ENCODE assay signal across 1 cellular context in genomic region chr2:230416061-230416721, GRCh38.
A peak's percentile ranks its signal among the peaks of the same experiment; 100 is the strongest.
TF ChIP-seq lines count a peak whose summit lies in the region.

SP100 (plus strand) TSS chr2:230416201; CDS start chr2:230416297, 96 bp downstream.

TF ChIP-seq in HepG2, 621 proteins besides CTCF, POLR2A, EP300 and RAD21 (continued from another document and continues in another):
- 0 out of 2 replicates have a peak, but pooled peaks have one; percentile 45 for TF ChIP-seq ZNF276 (CRISPR knock-in tag; IDR thresholded peaks at IDR 0.05; ENCODE audit: low read depth)
- TF ChIP-seq ZNF878 (CRISPR knock-in tag; IDR thresholded peaks at IDR 0.05), result no peak; the same call in 1 of the 2 replicates
- no peak for TF ChIP-seq SOX13 (IDR thresholded peaks at IDR 0.05)
- TF ChIP-seq SOX13 (CRISPR knock-in tag; conservative IDR thresholded peaks at IDR 0.05 in 1 of 2, IDR thresholded peaks at IDR 0.05 in 1 of 2), result peak in 1 of 2 experiments; percentile 29; a peak in 2 of 4 replicates
- peak; percentile 75; the same call in 1 of the 2 replicates for TF ChIP-seq ZFP1 (CRISPR knock-in tag; IDR thresholded peaks at IDR 0.05)
- TF ChIP-seq POLR2AphosphoS5 (IDR thresholded peaks at IDR 0.05; ENCODE audit: low read depth, low read length), result peak; percentile 79
- TF ChIP-seq RNF2 (conservative IDR thresholded peaks at IDR 0.05; ENCODE audit: low read depth), result no peak
- TF ChIP-seq CCAR2 (optimal IDR thresholded peaks at IDR 0.05; ENCODE audit: low read depth, low read length), result no peak
- TF ChIP-seq TEF (CRISPR knock-in tag; IDR thresholded peaks at IDR 0.05), result peak; percentile 71; the same call in 1 of the 2 replicates
- no peak for TF ChIP-seq HNF1B (CRISPR knock-in tag; IDR thresholded peaks at IDR 0.05)
- no peak for TF ChIP-seq DMTF1 (CRISPR knock-in tag; IDR thresholded peaks at IDR 0.05)
- no peak for TF ChIP-seq KAT2B (IDR thresholded peaks at IDR 0.05; ENCODE audit: borderline replicate concordance, low read depth, low read length)
- no peak for TF ChIP-seq KDM4B (CRISPR knock-in tag; IDR thresholded peaks at IDR 0.05)
- no peak for TF ChIP-seq ZNF841 (CRISPR knock-in tag; IDR thresholded peaks at IDR 0.05; ENCODE audit: borderline replicate concordance)
- peak; percentile 57; the same call in 1 of the 2 replicates for TF ChIP-seq HOXD1 (CRISPR knock-in tag; IDR thresholded peaks at IDR 0.05)
- TF ChIP-seq SMAD9 (CRISPR knock-in tag; IDR thresholded peaks at IDR 0.05), result no peak
- peak; percentile 77 for TF ChIP-seq RBFOX2 (IDR thresholded peaks at IDR 0.05; ENCODE audit: low read depth, low read length)
- TF ChIP-seq ZNF142 (CRISPR knock-in tag; IDR thresholded peaks at IDR 0.05), result no peak
- no peak for TF ChIP-seq ZNF121 (CRISPR knock-in tag; IDR thresholded peaks at IDR 0.05)
- no peak for TF ChIP-seq KLF9 (CRISPR knock-in tag; IDR thresholded peaks at IDR 0.05; ENCODE audit: low read depth)
- 0 out of 2 replicates have a peak, but pooled peaks have one; percentile 75 for TF ChIP-seq ZNF160 (CRISPR knock-in tag; IDR thresholded peaks at IDR 0.05)
- TF ChIP-seq NR2F2 (IDR thresholded peaks at IDR 0.05; ENCODE audit: borderline replicate concordance, low read depth), result no peak
- no peak for TF ChIP-seq ATAD3A (CRISPR knock-in tag; IDR thresholded peaks at IDR 0.05)
- no peak for TF ChIP-seq XBP1 (CRISPR knock-in tag; IDR thresholded peaks at IDR 0.05)
- no peak for TF ChIP-seq KDM6A (CRISPR knock-in tag; IDR thresholded peaks at IDR 0.05; ENCODE audit: low read depth)
- TF ChIP-seq FUBP1 (CRISPR knock-in tag; IDR thresholded peaks at IDR 0.05; ENCODE audit: borderline replicate concordance), result no peak
- TF ChIP-seq FOXC1 (CRISPR knock-in tag; IDR thresholded peaks at IDR 0.05; ENCODE audit: borderline replicate concordance), result peak; percentile 78
- TF ChIP-seq MXD1 (CRISPR knock-in tag; IDR thresholded peaks at IDR 0.05), result no peak
- TF ChIP-seq GTF3A (CRISPR knock-in tag; conservative IDR thresholded peaks at IDR 0.05), result no peak
- no peak for TF ChIP-seq CCDC6 (CRISPR knock-in tag; IDR thresholded peaks at IDR 0.05)
- TF ChIP-seq DZIP1 (CRISPR knock-in tag; IDR thresholded peaks at IDR 0.05), result 0 out of 2 replicates have a peak, but pooled peaks have one; percentile 38
- TF ChIP-seq ZNF10 (CRISPR knock-in tag; IDR thresholded peaks at IDR 0.05; ENCODE audit: borderline replicate concordance, low read depth), result no peak
- 0 out of 2 replicates have a peak, but pooled peaks have one; percentile 38 for TF ChIP-seq SALL2 (CRISPR knock-in tag; IDR thresholded peaks at IDR 0.05)
- peak; percentile 52; the same call in 1 of the 2 replicates for TF ChIP-seq PAXIP1 (CRISPR knock-in tag; conservative IDR thresholded peaks at IDR 0.05)
- TF ChIP-seq YY1 (IDR thresholded peaks at IDR 0.05; ENCODE audit: insufficient read depth, insufficient replicate concordance, low read depth, low read length), result peak; percentile 56
- TF ChIP-seq PTBP1 (IDR thresholded peaks at IDR 0.05; ENCODE audit: low read depth, low read length, poor library complexity, severe bottlenecking), result no peak
- no peak for TF ChIP-seq ZNF207 (IDR thresholded peaks at IDR 0.05; ENCODE audit: borderline replicate concordance)
- TF ChIP-seq MIXL1 (CRISPR knock-in tag; IDR thresholded peaks at IDR 0.05), result no peak
